In genomic region chr9:108160039-108160438, GRCh38 we compare ENCODE assay signal across 5 cellular contexts.
"Had no signal": no experiment of that assay in that cellular context is flagged by ENCODE, and none has a peak within 500 bp of the region (broad histone marks: within the 10 kb centered on the region; RNA-seq: fewer than 3 reads in every experiment).

No MANE protein-coding gene starts in this region.

- H3K27ac ChIP-seq: GM23248 had no signal

- DNase-seq: GM23248, H9, HCEC 1CT, IMR-90 had no signal

- H3K4me3 ChIP-seq: GM23248, K562 had no signal

- H3K9ac ChIP-seq: GM23248 had no signal

- H2AFZ ChIP-seq: GM23248 had no signal
